28 cellular contexts compared by ENCODE assay signal in genomic region chr16:21134053-21134452, GRCh38. TPM values are rescaled to one million over a fixed set of nuclear protein-coding genes. Genes with fewer than 3 reads are reported as not detected.
"Had no signal": no experiment of that assay in that cellular context is flagged by ENCODE, and none has a peak within 500 bp of the region (broad histone marks: within the 10 kb centered on the region; RNA-seq: fewer than 3 reads in every experiment).

No MANE protein-coding gene starts in this region.

- H3K36me3 Mint-ChIP-seq: T-cell had no signal

- H3K27ac ChIP-seq: PC-9, RWPE1, SJCRH30, SK-N-MC had no signal

- H3K4me2 ChIP-seq: PC-9 had no signal

- H3K27ac Mint-ChIP-seq: T-cell had no signal

- H3K4me1 ChIP-seq: SJCRH30 had no signal

- H3K4me3 Mint-ChIP-seq: T-cell had no signal

- H3K36me3 ChIP-seq: SJCRH30 had no signal

- H3K9me3 Mint-ChIP-seq: T-cell had no signal

- H3K27me3 ChIP-seq: SJCRH30 had no signal

- H2AFZ ChIP-seq: PC-9 had no signal

- H3K4me1 Mint-ChIP-seq: T-cell had no signal

- H3K4me3 ChIP-seq: PC-9, SJCRH30, SK-N-MC had no signal

- DNase-seq: Karpas-422, NCI-H1092, NCI-H1105, NCI-H1417 treated with DMSO at 0.1 percent for 48 hours, NCI-H1436 treated with DMSO at 0.1 percent for 48 hours, NCI-H1694 treated with DMSO at 0.1 percent for 48 hours, NCI-H187 treated with DMSO at 0.1 percent for 48 hours, NCI-H2029, NCI-H2081 treated with DMSO at 0.1 percent for 48 hours, NCI-H2107, NCI-H2171, NCI-H226, NCI-H446 treated with DMSO at 0.1 percent for 48 hours, NCI-H510A, NCI-H524, NCI-H69, NCI-H748 treated with DMSO at 0.1 percent for 48 hours, NCI-H82, PC-9, SHP77, SIG-M5, SJCRH30, T-cell had no signal

RNA-seq across cellular contexts. Expression of gene DNAH3, which starts 16.6 kb away (rescaled TPM):
- total RNA-seq: MCF 10A, OCI-LY7, RPMI7951, SJCRH30, T-cell had no signal
